In genomic region chr2:226665306-226665831, GRCh38 we compare ENCODE assay signal across 18 cellular contexts.
DNase-seq lines count a peak whose midpoint lies in the region; ATAC-seq, FAIRE-seq and TF ChIP-seq lines count a peak whose summit lies in the region.
"Had no signal": no experiment of that assay in that cellular context is flagged by ENCODE, and none has a peak within 500 bp of the region (broad histone marks: within the 10 kb centered on the region; RNA-seq: fewer than 3 reads in every experiment).

No MANE protein-coding gene starts in this region.

- no peak overlapping the region for H2AFZ ChIP-seq in astrocyte (ENCODE audit: low read depth, low read length)

- no peaks in the 10 kb centered on the region for H3K36me3 ChIP-seq in astrocyte (ENCODE audit: insufficient read depth, low read length)
- H3K36me3 ChIP-seq: BLaER1 treated with 17β-estradiol and CSF1 and Interleukin-3, amounts not matched to agents 10 nM and 100 nM; HAP-1 had no signal

- no peak for ATAC-seq in GM21526 (IDR thresholded peaks at IDR 0.05; ENCODE audit: low FRiP score, unreplicated experiment)
- ATAC-seq: A549 had no signal

- TF ChIP-seq CTCF in astrocyte (IDR thresholded peaks at IDR 0.05; ENCODE audit: insufficient read depth, low read depth, low read length) = no peak
- no peak for TF ChIP-seq CTCF in fibroblast of villous mesenchyme (IDR thresholded peaks at IDR 0.05; ENCODE audit: insufficient read depth, low read depth, low read length)

- DNase-seq in AG08395 (ENCODE audit: low spot score) = peak; percentile 34
- DNase-seq in EH (ENCODE audit: low read depth) = peak; percentile 50
- DNase-seq in astrocyte (ENCODE audit: low read depth) = no peak
- peak; percentile 67 for DNase-seq in fibroblast of villous mesenchyme (ENCODE audit: low read depth)
- no peak for DNase-seq in HuH-7 (ENCODE audit: low spot score)
- DNase-seq in DMS153 treated with DMSO at 0.1 percent for 48 hours (lab: John Stamatoyannopoulos, UW; ENCODE audit: unreplicated experiment) = no peak
- DNase-seq: CD4-positive, CD25-positive, alpha-beta regulatory T cell; DMS79; EL; HFFc6 had no signal

- H3K9ac ChIP-seq in astrocyte (ENCODE audit: low read length) = no peak overlapping the region
- H3K9ac ChIP-seq: BLaER1 treated with 17β-estradiol and CSF1 and Interleukin-3, amounts not matched to agents 10 nM and 100 nM had no signal

- H3K27ac ChIP-seq in astrocyte (ENCODE audit: low read depth, low read length) = no peak overlapping the region
- H3K27ac ChIP-seq: A549; BLaER1 treated with 17β-estradiol and CSF1 and Interleukin-3, amounts not matched to agents 10 nM and 100 nM had no signal

- peak overlapping the region; percentile 15 for H3K27ac Mint-ChIP-seq in astrocyte (ENCODE audit: unreplicated experiment)
- H3K27ac Mint-ChIP-seq: CD4-positive, CD25-positive, alpha-beta regulatory T cell; HFFc6 had no signal

- H3K4me2 ChIP-seq in astrocyte (ENCODE audit: low read length) = no peak overlapping the region
- H3K4me2 ChIP-seq: A549; BLaER1 treated with 17β-estradiol and CSF1 and Interleukin-3, amounts not matched to agents 10 nM and 100 nM had no signal

- no peak for FAIRE-seq in astrocyte (lab: Jason Lieb, UNC)
- FAIRE-seq: A549, G401.6, GM12892, GM19239, H1 had no signal

- peaks cover 18% of the 10 kb centered on the region for H3K4me1 ChIP-seq in astrocyte (ENCODE audit: insufficient read depth, low read length)

- no peaks in the 10 kb centered on the region for H3K9me3 ChIP-seq in astrocyte (ENCODE audit: insufficient read depth, low read depth, low read length)
- H3K9me3 ChIP-seq: A549; BLaER1 treated with 17β-estradiol and CSF1 and Interleukin-3, amounts not matched to agents 10 nM and 100 nM; HAP-1 had no signal

- H4K20me1 ChIP-seq in astrocyte (ENCODE audit: insufficient read depth, low read length) = no peaks in the 10 kb centered on the region
- H4K20me1 ChIP-seq: BLaER1 treated with 17β-estradiol and CSF1 and Interleukin-3, amounts not matched to agents 10 nM and 100 nM had no signal

- H3K27me3 ChIP-seq in astrocyte (ENCODE audit: insufficient read depth, low read length) = no peaks in the 10 kb centered on the region

- no peaks in the 10 kb centered on the region for H3K79me2 ChIP-seq in astrocyte (ENCODE audit: insufficient read depth, low read length)

- peaks cover 18% of the 10 kb centered on the region for H3K4me1 Mint-ChIP-seq in astrocyte (ENCODE audit: low read depth, unreplicated experiment)
- H3K4me1 Mint-ChIP-seq: CD4-positive, CD25-positive, alpha-beta regulatory T cell had no signal

- no peak overlapping the region for H3K4me3 Mint-ChIP-seq in astrocyte (ENCODE audit: unreplicated experiment)
- H3K4me3 Mint-ChIP-seq: CD4-positive, CD25-positive, alpha-beta regulatory T cell; HFFc6 had no signal

- peaks cover 8% of the 10 kb centered on the region for H3K9me3 Mint-ChIP-seq in astrocyte (ENCODE audit: unreplicated experiment)
- H3K9me3 Mint-ChIP-seq: CD4-positive, CD25-positive, alpha-beta regulatory T cell; HFFc6 had no signal

- H3K27me3 Mint-ChIP-seq in astrocyte (ENCODE audit: low read depth, unreplicated experiment) = no peaks in the 10 kb centered on the region

- no peaks in the 10 kb centered on the region for H3K36me3 Mint-ChIP-seq in astrocyte (ENCODE audit: low read depth, unreplicated experiment)
- H3K36me3 Mint-ChIP-seq: CD4-positive, CD25-positive, alpha-beta regulatory T cell had no signal

- H3K4me3 ChIP-seq in astrocyte (ENCODE audit: insufficient read depth, low read depth, low read length) = no peak overlapping the region
- H3K4me3 ChIP-seq in fibroblast of villous mesenchyme (ENCODE audit: low read depth, low read length) = no peak overlapping the region
- H3K4me3 ChIP-seq: A549; BLaER1 treated with 17β-estradiol and CSF1 and Interleukin-3, amounts not matched to agents 10 nM and 100 nM; HAP-1 had no signal

Comparison
In these comparisons a context has a peak if more than half of its experiments do, and no peak if none do; other contexts are left out.
1. DNase-seq: peak in AG08395 (single experiment), EH (single experiment) and fibroblast of villous mesenchyme (single experiment); none in astrocyte (single experiment), HuH-7 (single experiment) and DMS153 treated with DMSO at 0.1 percent for 48 hours (single experiment).